Comparison of ENCODE assay signal across 29 cellular contexts in the genomic region with DNA sequence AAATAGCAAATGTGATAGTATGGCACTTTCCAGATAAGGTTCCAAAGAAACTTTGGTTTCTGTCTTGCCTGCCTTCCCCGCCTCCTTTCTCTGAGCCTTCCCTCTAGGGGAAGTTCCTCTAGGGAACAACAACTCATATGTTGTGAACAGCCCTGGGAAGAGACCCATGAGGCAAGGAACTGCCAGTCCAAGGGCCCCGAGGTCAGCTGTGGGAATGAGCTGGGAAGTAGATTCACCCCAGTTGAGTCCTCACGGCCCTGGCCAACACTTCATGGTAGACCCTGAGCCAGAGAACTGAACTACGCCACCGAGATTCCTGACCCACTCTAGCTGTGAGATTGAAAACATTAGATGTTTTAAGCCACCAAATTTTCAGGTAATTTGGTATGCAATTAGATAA.
"Had no signal": no experiment of that assay in that cellular context is flagged by ENCODE, and none has a peak within 500 bp of the region (broad histone marks: within the 10 kb centered on the region; RNA-seq: fewer than 3 reads in every experiment).

No MANE protein-coding gene starts in this region.

- H3K4me1 ChIP-seq: adrenal gland, ascending aorta, colonic mucosa, esophagus squamous epithelium, gastroesophageal sphincter had no signal

- H3K4me3 ChIP-seq: adrenal gland, ascending aorta, colonic mucosa, esophagus squamous epithelium, gastroesophageal sphincter had no signal

- H3K27me3 ChIP-seq: adrenal gland, ascending aorta, brain microvascular endothelial cell, colonic mucosa, esophagus squamous epithelium, gastroesophageal sphincter had no signal

- FAIRE-seq: endometrium, endothelial cell of umbilical vein had no signal

- H3K9me3 ChIP-seq: adrenal gland, ascending aorta, colonic mucosa, esophagus squamous epithelium, gastroesophageal sphincter had no signal

- DNase-seq: activated CD4-positive, alpha-beta memory T cell treated with anti-CD3 and anti-CD28 coated beads for 36 hours; activated CD4-positive, alpha-beta T cell treated with anti-CD3 and anti-CD28 coated beads for 36 hours; activated CD4-positive, alpha-beta T cell treated with anti-CD3 and anti-CD28 coated beads, Interleukin-2, amount 10 ng/mL, durations not matched to agents 24 days and 14 days; activated CD4-positive, CD25-positive, alpha-beta regulatory T cell; activated CD4-positive, CD25-positive, alpha-beta regulatory T cell treated with anti-CD3 and anti-CD28 coated beads, Interleukin-2, amount 50 U/mL, for 72 hours; activated CD8-positive, alpha-beta memory T cell treated with anti-CD3 and anti-CD28 coated beads, Interleukin-2, amount 10 ng/mL, durations not matched to agents 7 days and 5 days; activated CD8-positive, alpha-beta memory T cell treated with anti-CD3 and anti-CD28 coated beads, Interleukin-2, amount 50 U/mL, for 4 hours; activated CD8-positive, alpha-beta T cell treated with anti-CD3 and anti-CD28 coated beads, Interleukin-2, amount 10 ng/mL, durations not matched to agents 7 days and 5 days; activated effector memory CD4-positive, alpha-beta T cell treated with anti-CD3 and anti-CD28 coated beads, Interleukin-2, amount 50 U/mL, for 16 hours; activated naive CD4-positive, alpha-beta T cell treated with anti-CD3 and anti-CD28 coated beads for 36 hours; activated naive CD8-positive, alpha-beta T cell treated with anti-CD3 and anti-CD28 coated beads for 36 hours; activated naive CD8-positive, alpha-beta T cell treated with anti-CD3 and anti-CD28 coated beads, Interleukin-2, amount 50 U/mL, for 24 hours; activated T-cell treated with anti-CD3 and anti-CD28 coated beads, Interleukin-2, amount 50 U/mL, for 1 hour; activated T-cell treated with anti-CD3 and anti-CD28 coated beads, Interleukin-2, amount 50 U/mL, for 48 hours; amygdala; brain microvascular endothelial cell; central memory CD4-positive, alpha-beta T cell; cerebellar nuclear complex; colonic mucosa; effector CD8-positive, alpha-beta T cell; esophagus squamous epithelium; foreskin melanocyte; T-helper 2 cell had no signal

- H3K36me3 ChIP-seq: adrenal gland, ascending aorta, brain microvascular endothelial cell, colonic mucosa, esophagus squamous epithelium, gastroesophageal sphincter had no signal

- ATAC-seq: activated CD4-positive, alpha-beta T cell treated with anti-CD3 and anti-CD28 coated beads for 36 hours; activated CD8-positive, alpha-beta memory T cell treated with anti-CD3 and anti-CD28 coated beads, Interleukin-2, amount 10 ng/mL, durations not matched to agents 7 days and 5 days; activated CD8-positive, alpha-beta T cell treated with anti-CD3 and anti-CD28 coated beads, Interleukin-2, amount 10 ng/mL, durations not matched to agents 7 days and 5 days; activated naive CD8-positive, alpha-beta T cell treated with anti-CD3 and anti-CD28 coated beads, Interleukin-2, amount 50 U/mL, for 24 hours; gastroesophageal sphincter had no signal

- H3K27ac ChIP-seq: ascending aorta, brain microvascular endothelial cell, colonic mucosa, epithelial cell of prostate, esophagus squamous epithelium, gastroesophageal sphincter had no signal
